ENCODE assay signal across 8 cellular contexts in genomic region chr2:28752608-28752984, GRCh38. TPM values are rescaled to one million over a fixed set of nuclear protein-coding genes. Genes with fewer than 3 reads are reported as not detected.
DNase-seq lines count a peak whose midpoint lies in the region; ATAC-seq and TF ChIP-seq lines count a peak whose summit lies in the region.

No MANE protein-coding gene starts in this region.

- H3K27me3 ChIP-seq in iPS-20b (ENCODE audit: insufficient read depth, low read length) (no peaks in the 10 kb centered on the region; the same call in 1 of the 2 replicates), stomach (no peaks in the 10 kb centered on the region)

- H3K36me3 Mint-ChIP-seq in activated CD8-positive, alpha-beta memory T cell treated with anti-CD3 and anti-CD28 coated beads, Interleukin-2, amount 10 ng/mL, durations not matched to agents 7 days and 5 days, result peaks cover 10% of the 10 kb centered on the region
- peaks cover 63% of the 10 kb centered on the region for H3K36me3 Mint-ChIP-seq in activated T-helper 17 cell treated with anti-CD3 and anti-CD28 coated beads, Interleukin-2, amount 50 U/mL, for 72 hours (ENCODE audit: low read depth)

- CTCF ChIA-PET in activated CD8-positive, alpha-beta memory T cell treated with anti-CD3 and anti-CD28 coated beads, Interleukin-2, amount 10 ng/mL, durations not matched to agents 7 days and 5 days (lab: Charles Lee), result interaction anchor here (1.0 to 11.9 kb wide), 8 partner anchors 8 to 282 kb away, joined by 3 to 142 read pairs (median 4); no protein-coding TSS in a partner anchor

- TF ChIP-seq POLR2A in stomach (IDR thresholded peaks at IDR 0.05), result no peak

- WGBS in stomach, 5 donors, result 0 to 1% (median 0%) methylated on average over 9 of the region's 9 CpGs

- no peak for DNase-seq in activated CD8-positive, alpha-beta memory T cell treated with anti-CD3 and anti-CD28 coated beads, Interleukin-2, amount 10 ng/mL, durations not matched to agents 7 days and 5 days
- DNase-seq in activated CD8-positive, alpha-beta memory T cell treated with anti-CD3 and anti-CD28 coated beads for 24 hours, result no peak
- DNase-seq in stomach (no peak), NCI-H146 treated with DMSO at 0.1 percent for 48 hours (lab: John Stamatoyannopoulos, UW; ENCODE audit: unreplicated experiment) (no peak), T1000 (lab: John Stamatoyannopoulos, UW) (no peak)

- H3K4me1 ChIP-seq in iPS-20b (ENCODE audit: insufficient read depth, low read length) (peaks cover 21% of the 10 kb centered on the region), stomach (peaks cover 46 to 76% (median 56%) of the 10 kb centered on the region in 4 donors)

- H3K4me3 ChIP-seq in iPS-20b (ENCODE audit: low read length) (peak overlapping the region; percentile 79), stomach (peak overlapping the region; percentile 82 to 94 (median 89))

- no peaks in the 10 kb centered on the region for H3K27me3 Mint-ChIP-seq in activated CD8-positive, alpha-beta memory T cell treated with anti-CD3 and anti-CD28 coated beads, Interleukin-2, amount 10 ng/mL, durations not matched to agents 7 days and 5 days
- no peaks in the 10 kb centered on the region for H3K27me3 Mint-ChIP-seq in activated T-helper 17 cell treated with anti-CD3 and anti-CD28 coated beads, Interleukin-2, amount 50 U/mL, for 72 hours

- H3K4me1 Mint-ChIP-seq in activated CD8-positive, alpha-beta memory T cell treated with anti-CD3 and anti-CD28 coated beads, Interleukin-2, amount 10 ng/mL, durations not matched to agents 7 days and 5 days, result peaks cover 64% of the 10 kb centered on the region
- peaks cover 54% of the 10 kb centered on the region for H3K4me1 Mint-ChIP-seq in activated T-helper 17 cell treated with anti-CD3 and anti-CD28 coated beads, Interleukin-2, amount 50 U/mL, for 72 hours

- H3K9ac ChIP-seq in iPS-20b (ENCODE audit: low read depth, low read length), result peak overlapping the region; percentile 94

- no peaks in the 10 kb centered on the region for H3K9me3 Mint-ChIP-seq in activated CD8-positive, alpha-beta memory T cell treated with anti-CD3 and anti-CD28 coated beads, Interleukin-2, amount 10 ng/mL, durations not matched to agents 7 days and 5 days (ENCODE audit: low read depth)
- H3K9me3 Mint-ChIP-seq in activated T-helper 17 cell treated with anti-CD3 and anti-CD28 coated beads, Interleukin-2, amount 50 U/mL, for 72 hours, result no peaks in the 10 kb centered on the region

- intact Hi-C loops in stomach (cut with DNase I; ENCODE audit: low total_unique reads), result no loop called here

- peak overlapping the region; percentile 97 for H3K27ac Mint-ChIP-seq in activated CD8-positive, alpha-beta memory T cell treated with anti-CD3 and anti-CD28 coated beads, Interleukin-2, amount 10 ng/mL, durations not matched to agents 7 days and 5 days
- H3K27ac Mint-ChIP-seq in activated T-helper 17 cell treated with anti-CD3 and anti-CD28 coated beads, Interleukin-2, amount 50 U/mL, for 72 hours, result peak overlapping the region; percentile 90

- no peak for ATAC-seq in activated CD8-positive, alpha-beta memory T cell treated with anti-CD3 and anti-CD28 coated beads, Interleukin-2, amount 10 ng/mL, durations not matched to agents 7 days and 5 days
- no peak for ATAC-seq in activated T-helper 17 cell treated with anti-CD3 and anti-CD28 coated beads, Interleukin-2, amount 50 U/mL, for 72 hours (replicated peaks)
- ATAC-seq in GM21619 (IDR thresholded peaks at IDR 0.05; ENCODE audit: unreplicated experiment), result no peak

- no peaks in the 10 kb centered on the region for H3K36me3 ChIP-seq in iPS-20b (ENCODE audit: insufficient read depth, low read depth, low read length)
- no peaks in the 10 kb centered on the region for H3K36me3 ChIP-seq in stomach

- peak overlapping the region; percentile 91 for H3K4me3 Mint-ChIP-seq in activated CD8-positive, alpha-beta memory T cell treated with anti-CD3 and anti-CD28 coated beads, Interleukin-2, amount 10 ng/mL, durations not matched to agents 7 days and 5 days
- peak overlapping the region; percentile 96 for H3K4me3 Mint-ChIP-seq in activated T-helper 17 cell treated with anti-CD3 and anti-CD28 coated beads, Interleukin-2, amount 50 U/mL, for 72 hours

- H3K27ac ChIP-seq in iPS-20b (ENCODE audit: low read length) (peak overlapping the region; percentile 77), stomach (peak overlapping the region; percentile 100)

- TF ChIP-seq EP300 in stomach (IDR thresholded peaks at IDR 0.05), result no peak

- H3K9me3 ChIP-seq in iPS-20b (ENCODE audit: insufficient read depth, low read depth, low read length) (no peaks in the 10 kb centered on the region), stomach (no peaks in the 10 kb centered on the region)

- TF ChIP-seq CTCF in stomach (IDR thresholded peaks at IDR 0.05), result no peak

RNA-seq across cellular contexts. Expression of gene PPP1CB, which starts 1.0 kb away (rescaled TPM):
- 100 to 1,000 TPM; 153 to 218 TPM for total RNA-seq in activated CD8-positive, alpha-beta memory T cell treated with anti-CD3 and anti-CD28 coated beads, Interleukin-2, amount 10 ng/mL, durations not matched to agents 7 days and 5 days
- 100 to 1,000 TPM; 207 to 227 TPM for total RNA-seq in activated T-helper 17 cell treated with anti-CD3 and anti-CD28 coated beads, Interleukin-2, amount 50 U/mL, for 72 hours
- 100 to 1,000 TPM; 200 to 458 (median 251) TPM for total RNA-seq in stomach
- polyA plus RNA-seq in stomach, result 100 to 1,000 TPM in 2 of 3 donors, 10 to 100 TPM in 1; 72.5 to 117 (median 102) TPM

RNA-seq across cellular contexts. Expression of gene SPDYA, which starts 58.0 kb away (rescaled TPM):
- total RNA-seq in activated CD8-positive, alpha-beta memory T cell treated with anti-CD3 and anti-CD28 coated beads, Interleukin-2, amount 10 ng/mL, durations not matched to agents 7 days and 5 days, result 1 to 10 TPM; 1.6 TPM
- total RNA-seq in activated T-helper 17 cell treated with anti-CD3 and anti-CD28 coated beads, Interleukin-2, amount 50 U/mL, for 72 hours, result 1 to 10 TPM; 2.1 to 3.3 TPM
- total RNA-seq in stomach, result 10 to 100 TPM in 1 of 5 donors, 1 to 10 TPM in 1, under 1 TPM in 1, not detected in 2; 0.58 to 11.7 (median 7.1) TPM
- polyA plus RNA-seq in stomach, result under 1 TPM in 1 of 3 donors, not detected in 2; 0.40 TPM
